In genomic region chr4:15938182-15938581, GRCh38 we compare ENCODE assay signal across 1 cellular context.
TF ChIP-seq lines count a peak whose summit lies in the region.

No MANE protein-coding gene starts in this region.

TF ChIP-seq in GM23338, 12 proteins besides CTCF, POLR2A, EP300 and RAD21 (continued from another document):
- no peak for TF ChIP-seq ZNF462 (CRISPR knock-in tag; IDR thresholded peaks at IDR 0.05)
